In the genomic region with DNA sequence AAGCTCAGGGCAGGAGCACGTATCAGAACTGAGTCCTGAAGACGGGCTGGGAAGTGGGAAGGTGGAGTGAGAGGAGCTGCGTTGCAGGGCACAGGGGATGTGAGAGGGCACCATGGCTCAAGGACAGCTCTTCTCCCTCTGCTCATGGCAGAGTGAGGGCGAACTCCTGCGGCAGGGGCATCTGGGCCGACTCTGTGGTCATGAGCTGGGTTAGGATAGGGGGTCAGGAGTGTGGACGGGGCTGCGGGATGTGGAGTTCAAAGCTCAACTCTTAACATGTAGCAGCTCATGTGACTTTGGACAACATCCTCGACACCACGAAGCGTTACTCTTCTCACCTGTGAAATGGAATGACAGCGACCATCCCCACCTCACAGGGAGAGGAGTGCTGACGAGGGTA, we compare ENCODE assay signal across 18 cellular contexts. TPM values are rescaled to one million over a fixed set of nuclear protein-coding genes. Genes with fewer than 3 reads are reported as not detected.
"Had no signal": no experiment of that assay in that cellular context is flagged by ENCODE, and none has a peak within 500 bp of the region (broad histone marks: within the 10 kb centered on the region; RNA-seq: fewer than 3 reads in every experiment).

No MANE protein-coding gene starts in this region.

- H3K9me3 ChIP-seq: adrenal gland, esophagus squamous epithelium, gastroesophageal sphincter had no signal

- H3K4me1 ChIP-seq: adrenal gland, gastroesophageal sphincter had no signal

- ATAC-seq: gastroesophageal sphincter, left cardiac atrium, WTC11 had no signal

- H3K4me3 Mint-ChIP-seq: activated naive CD4-positive, alpha-beta T cell treated with anti-CD3 and anti-CD28 coated beads, Interleukin-2, amount 50 U/mL, for 24 hours; central memory CD8-positive, alpha-beta T cell; endodermal cell; nephron; WTC11 had no signal

- H3K27ac Mint-ChIP-seq: activated naive CD4-positive, alpha-beta T cell treated with anti-CD3 and anti-CD28 coated beads, Interleukin-2, amount 50 U/mL, for 24 hours; endodermal cell; nephron; WTC11 had no signal

- H3K36me3 Mint-ChIP-seq: activated naive CD4-positive, alpha-beta T cell treated with anti-CD3 and anti-CD28 coated beads, Interleukin-2, amount 50 U/mL, for 24 hours; WTC11 had no signal

- H3K27me3 Mint-ChIP-seq: activated naive CD4-positive, alpha-beta T cell treated with anti-CD3 and anti-CD28 coated beads, Interleukin-2, amount 50 U/mL, for 24 hours; central memory CD8-positive, alpha-beta T cell had no signal

- DNase-seq: activated CD4-positive, alpha-beta T cell treated with anti-CD3 and anti-CD28 coated beads for 4 hours; activated CD4-positive, alpha-beta T cell treated with anti-CD3 and anti-CD28 coated beads, Interleukin-2, amount 50 U/mL, for 48 hours; activated gamma-delta T cell treated with Interleukin-2 at 50 U/mL for 16 hours; adrenal gland; endodermal cell; esophagus squamous epithelium; hypothalamus; left cardiac atrium; midbrain; stimulated activated CD4-positive, alpha-beta T cell treated with anti-CD3 and anti-CD28 coated beads, Interleukin-4, amount 100 ng/mL, for 1 hour; stimulated activated naive CD4-positive, alpha-beta T cell treated with Interleukin-2 at 50 U/mL for 16 hours; T-helper 9 cell had no signal

- H3K9me3 Mint-ChIP-seq: activated naive CD4-positive, alpha-beta T cell treated with anti-CD3 and anti-CD28 coated beads, Interleukin-2, amount 50 U/mL, for 24 hours; central memory CD8-positive, alpha-beta T cell; endodermal cell; nephron; WTC11 had no signal

- H3K4me3 ChIP-seq: adrenal gland, esophagus squamous epithelium, gastroesophageal sphincter had no signal

- H3K4me1 Mint-ChIP-seq: activated naive CD4-positive, alpha-beta T cell treated with anti-CD3 and anti-CD28 coated beads, Interleukin-2, amount 50 U/mL, for 24 hours; endodermal cell; WTC11 had no signal

- H3K36me3 ChIP-seq: adrenal gland, esophagus squamous epithelium, gastroesophageal sphincter had no signal

RNA-seq across cellular contexts. Expression of a gene that starts 19.4 kb away (rescaled TPM):
- total RNA-seq: T-helper 1 cell treated with Interleukin-12 subunit alpha and Interleukin-12 subunit beta and Interleukin-4 antibody, amounts not matched to agents 30 ng/mL and 1 ng/mL, for 36 hours had no signal
